27 cellular contexts compared by ENCODE assay signal in the genomic region with DNA sequence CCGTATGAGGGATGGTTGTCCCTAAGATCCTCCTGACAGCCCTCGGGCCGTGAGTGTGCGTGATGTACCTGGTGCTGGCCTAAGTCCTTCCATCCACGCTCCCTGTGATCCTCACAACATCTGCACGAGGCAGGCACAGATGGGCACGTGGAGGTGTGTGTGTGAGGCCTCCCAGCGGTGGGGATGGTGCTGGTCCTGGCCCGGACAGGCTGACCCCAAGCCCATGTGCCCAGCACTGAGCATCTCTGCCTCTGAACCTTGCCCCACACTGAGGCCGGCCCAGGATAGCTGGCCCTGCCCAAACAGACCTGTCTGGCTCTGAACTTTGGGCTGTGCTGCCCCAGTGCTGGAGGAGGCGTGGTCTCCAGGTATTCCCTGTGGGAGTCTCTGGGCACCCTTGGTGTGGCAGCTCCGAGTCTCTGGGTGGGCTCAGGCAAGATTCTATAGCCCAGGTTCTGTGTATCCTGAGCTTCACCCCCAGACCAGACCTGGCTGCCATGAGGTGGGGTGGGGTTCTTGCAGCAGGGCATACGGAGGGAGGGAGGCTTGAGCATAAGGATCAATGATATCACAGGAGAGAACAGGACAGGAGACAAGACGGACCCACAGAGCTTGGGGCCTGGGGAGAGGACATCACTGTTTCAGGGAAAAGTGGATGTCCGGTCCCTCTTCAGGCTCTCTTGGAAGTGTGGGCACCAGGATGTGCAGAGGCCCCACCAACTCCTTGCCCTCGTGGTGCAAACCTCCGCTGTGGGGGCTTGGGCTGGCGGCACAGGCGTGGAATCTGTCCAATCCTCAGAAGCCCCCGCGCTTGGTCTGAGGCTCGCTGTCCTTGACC.
A peak's percentile ranks its signal among the peaks of the same experiment; 100 is the strongest.
DNase-seq lines count a peak whose midpoint lies in the region; ATAC-seq and TF ChIP-seq lines count a peak whose summit lies in the region.
"Had no signal": no experiment of that assay in that cellular context is flagged by ENCODE, and none has a peak within 500 bp of the region (broad histone marks: within the 10 kb centered on the region; RNA-seq: fewer than 3 reads in every experiment).

No MANE protein-coding gene starts in this region.

- H3K4me1 Mint-ChIP-seq in osteocyte (ENCODE audit: unreplicated experiment) (no peaks in the 10 kb centered on the region), type B pancreatic cell (ENCODE audit: unreplicated experiment) (no peaks in the 10 kb centered on the region)
- H3K4me1 Mint-ChIP-seq: CD8-positive, alpha-beta memory T cell had no signal

- no peaks in the 10 kb centered on the region for H3K79me2 ChIP-seq in hepatocyte

- no peak overlapping the region for H3K4me2 ChIP-seq in hepatocyte
- H3K4me2 ChIP-seq: A549, KMS-11 had no signal

- H3K4me3 Mint-ChIP-seq in osteocyte (ENCODE audit: unreplicated experiment) (no peak overlapping the region), type B pancreatic cell (no peak overlapping the region)
- H3K4me3 Mint-ChIP-seq: activated naive CD8-positive, alpha-beta T cell; activated T-helper 1 cell treated with anti-CD3 and anti-CD28 coated beads, Interleukin-12 subunit alpha, Interleukin-12 subunit beta, Interleukin-2, Interleukin-4 antibody, amounts not matched to agents 30 ng/mL and 10 ng/mL and 1 ng/mL, durations not matched to agents 14 hours and 24 hours and 36 hours; CD8-positive, alpha-beta memory T cell; stimulated activated naive CD8-positive, alpha-beta T cell treated with anti-CD3 and anti-CD28 coated beads, Interleukin-15, Interleukin-2, amounts not matched to agents 100 ng/mL and 50 ng/mL, for 24 hours had no signal

- no peaks in the 10 kb centered on the region for H3K27me3 ChIP-seq in hepatocyte
- H3K27me3 ChIP-seq: cardiac muscle cell, SJSA1, upper lobe of left lung had no signal

- H3K9me3 Mint-ChIP-seq in osteocyte (ENCODE audit: unreplicated experiment) (no peaks in the 10 kb centered on the region), type B pancreatic cell (no peaks in the 10 kb centered on the region)
- H3K9me3 Mint-ChIP-seq: activated T-helper 1 cell treated with anti-CD3 and anti-CD28 coated beads, Interleukin-12 subunit alpha, Interleukin-12 subunit beta, Interleukin-2, Interleukin-4 antibody, amounts not matched to agents 30 ng/mL and 10 ng/mL and 1 ng/mL, durations not matched to agents 14 hours and 24 hours and 36 hours; CD8-positive, alpha-beta memory T cell; stimulated activated naive CD8-positive, alpha-beta T cell treated with anti-CD3 and anti-CD28 coated beads, Interleukin-15, Interleukin-2, amounts not matched to agents 100 ng/mL and 50 ng/mL, for 24 hours had no signal

- no peaks in the 10 kb centered on the region for H3K36me3 ChIP-seq in hepatocyte (replicated peaks; ENCODE audit: insufficient read depth, low read depth)
- H3K36me3 ChIP-seq: cardiac muscle cell, SJSA1, upper lobe of left lung had no signal

- no peak overlapping the region for H3K27ac Mint-ChIP-seq in osteocyte (ENCODE audit: unreplicated experiment)
- H3K27ac Mint-ChIP-seq in type B pancreatic cell = no peak overlapping the region
- H3K27ac Mint-ChIP-seq: activated naive CD8-positive, alpha-beta T cell; activated T-helper 1 cell treated with anti-CD3 and anti-CD28 coated beads, Interleukin-12 subunit alpha, Interleukin-12 subunit beta, Interleukin-2, Interleukin-4 antibody, amounts not matched to agents 30 ng/mL and 10 ng/mL and 1 ng/mL, durations not matched to agents 14 hours and 24 hours and 36 hours; CD8-positive, alpha-beta memory T cell; stimulated activated naive CD8-positive, alpha-beta T cell treated with anti-CD3 and anti-CD28 coated beads, Interleukin-15, Interleukin-2, amounts not matched to agents 100 ng/mL and 50 ng/mL, for 24 hours had no signal

- no peak for TF ChIP-seq CTCF in osteocyte (IDR thresholded peaks at IDR 0.05)
- TF ChIP-seq CTCF in type B pancreatic cell (conservative IDR thresholded peaks at IDR 0.05) = no peak
- no peak for TF ChIP-seq CTCF in hepatocyte (IDR thresholded peaks at IDR 0.05; ENCODE audit: poor library complexity)

- no peaks in the 10 kb centered on the region for H4K20me1 ChIP-seq in hepatocyte (ENCODE audit: insufficient read depth, poor library complexity, severe bottlenecking)

- H3K4me3 ChIP-seq in hepatocyte = no peak overlapping the region
- H3K4me3 ChIP-seq: A549, cardiac muscle cell, SJSA1, upper lobe of left lung had no signal

- peak; percentile 57 for DNase-seq in activated effector memory CD4-positive, alpha-beta T cell treated with anti-CD3 and anti-CD28 coated beads, Interleukin-2, amount 50 U/mL, for 16 hours
- no peak for DNase-seq in activated effector memory CD4-positive, alpha-beta T cell treated with Interleukin-2 at 50 U/mL for 16 hours
- DNase-seq in left lobe of liver (ENCODE audit: low spot score) (peak; percentile 35), osteocyte (ENCODE audit: extremely low spot score, unreplicated experiment) (peak; percentile 81), type B pancreatic cell (ENCODE audit: extremely low spot score, unreplicated experiment) (peak; percentile 62), A172 (ENCODE audit: low spot score) (no peak), hepatocyte (ENCODE audit: low spot score) (no peak)
- DNase-seq: activated CD4-positive, alpha-beta T cell treated with anti-CD3 and anti-CD28 coated beads for 1 hour; CD8-positive, alpha-beta memory T cell; DMS153; glutamatergic neuron; kidney glomerular epithelial cell; mesenchymal stem cell; NCI-H146; NCI-H524 treated with DMSO at 0.1 percent for 48 hours; NK-92 treated with Interleukin-12 subunit alpha and Interleukin-12 subunit beta, amount 100 ng/mL, for 24 hours; right cardiac atrium had no signal

- H3K9me3 ChIP-seq in hepatocyte (ENCODE audit: low read depth) = no peaks in the 10 kb centered on the region
- H3K9me3 ChIP-seq: A549, upper lobe of left lung had no signal

- peak; percentile 26 for ATAC-seq in left lobe of liver
- ATAC-seq in HG02870 (IDR thresholded peaks at IDR 0.05; ENCODE audit: unreplicated experiment) = no peak
- ATAC-seq: A549, Panc1, right cardiac atrium had no signal

- no peak overlapping the region for H2AFZ ChIP-seq in hepatocyte

- no peaks in the 10 kb centered on the region for H3K4me1 ChIP-seq in hepatocyte (ENCODE audit: insufficient read depth)
- H3K4me1 ChIP-seq: A549, SJSA1, upper lobe of left lung had no signal

- WGBS in hepatocyte (ENCODE audit: low lambda C conversion rate, missing lambda C conversion rate) = 87% methylated on average over 20 of the region's 22 CpGs

- no peaks in the 10 kb centered on the region for H3K36me3 Mint-ChIP-seq in osteocyte (ENCODE audit: unreplicated experiment)
- no peaks in the 10 kb centered on the region for H3K36me3 Mint-ChIP-seq in type B pancreatic cell
- H3K36me3 Mint-ChIP-seq: activated naive CD8-positive, alpha-beta T cell; CD8-positive, alpha-beta memory T cell had no signal

- H3K27me3 Mint-ChIP-seq in osteocyte (ENCODE audit: unreplicated experiment) = no peaks in the 10 kb centered on the region
- H3K27me3 Mint-ChIP-seq in type B pancreatic cell = peaks cover 7% of the 10 kb centered on the region

- H3K27ac ChIP-seq in hepatocyte = no peak overlapping the region
- H3K27ac ChIP-seq: A549, cardiac muscle cell, KMS-11, SJSA1, upper lobe of left lung had no signal

- H3K9me2 ChIP-seq in hepatocyte (replicated peaks; ENCODE audit: insufficient read depth) = no peaks in the 10 kb centered on the region

Comparison
In these comparisons a context has a peak if more than half of its experiments do, and no peak if none do; other contexts are left out.
1. DNase-seq: peak in activated effector memory CD4-positive, alpha-beta T cell treated with anti-CD3 and anti-CD28 coated beads, Interleukin-2, amount 50 U/mL, for 16 hours (single experiment), left lobe of liver (single experiment), osteocyte (single experiment) and type B pancreatic cell (single experiment); none in activated effector memory CD4-positive, alpha-beta T cell treated with Interleukin-2 at 50 U/mL for 16 hours (single experiment), A172 (single experiment) and hepatocyte (single experiment).